Comparison of ENCODE assay signal across 12 cellular contexts in the genomic region with DNA sequence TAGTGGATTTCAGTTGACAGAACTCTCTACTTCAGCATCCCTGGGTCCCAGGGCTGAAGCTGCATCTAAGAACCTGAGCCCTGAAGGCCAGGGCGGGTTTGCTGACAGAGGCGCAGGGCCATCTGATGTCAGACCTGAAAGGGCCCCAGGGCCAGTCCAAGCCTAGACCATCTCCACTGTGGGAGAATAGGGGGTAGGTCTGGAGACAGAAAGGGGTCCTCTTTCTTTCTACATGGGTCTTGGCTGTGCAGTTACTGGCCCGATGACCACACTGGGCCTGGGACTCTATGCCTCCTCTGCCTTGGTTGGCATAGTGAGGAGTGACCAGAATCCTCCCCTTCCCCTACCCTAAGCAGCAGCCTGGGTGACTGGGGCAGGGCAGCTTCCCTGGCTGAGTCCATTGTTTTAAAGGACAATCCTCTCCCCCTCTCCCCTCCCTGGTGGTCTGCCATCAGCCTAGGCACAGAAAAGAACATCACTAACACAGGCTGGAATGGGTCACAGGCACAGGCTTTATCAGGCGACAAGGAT. TPM values are rescaled to one million over a fixed set of nuclear protein-coding genes. Genes with fewer than 3 reads are reported as not detected.
A peak's percentile ranks its signal among the peaks of the same experiment; 100 is the strongest.
DNase-seq lines count a peak whose midpoint lies in the region; ATAC-seq, FAIRE-seq and TF ChIP-seq lines count a peak whose summit lies in the region.
"Had no signal": no experiment of that assay in that cellular context is flagged by ENCODE, and none has a peak within 500 bp of the region (broad histone marks: within the 10 kb centered on the region; RNA-seq: fewer than 3 reads in every experiment).

No MANE protein-coding gene starts in this region.

- no peak for TF ChIP-seq EP300 in tibial nerve (IDR thresholded peaks at IDR 0.05)

- DNase-seq in body of pancreas: peak in 1 of 4 donors; percentile 0
- peak; percentile 18 for DNase-seq in left cardiac atrium
- DNase-seq in osteocyte (ENCODE audit: extremely low spot score, unreplicated experiment): no peak
- DNase-seq in tibial nerve (ENCODE audit: low spot score in 2 of 2): no peak
- no peak for DNase-seq in dedifferentiated amniotic fluid mesenchymal stem cell (ENCODE audit: extremely low spot score)
- no peak for DNase-seq in RCC 7860 (ENCODE audit: low spot score)
- DNase-seq: activated CD8-positive, alpha-beta memory T cell treated with anti-CD3 and anti-CD28 coated beads, Interleukin-2, amount 10 ng/mL, durations not matched to agents 7 days and 5 days; NCI-H524; SIG-M5 had no signal

- H3K27me3 ChIP-seq in body of pancreas (no peaks in the 10 kb centered on the region), tibial nerve (no peaks in the 10 kb centered on the region)

- no peak for TF ChIP-seq CTCF in body of pancreas (IDR thresholded peaks at IDR 0.05)
- TF ChIP-seq CTCF in osteocyte (IDR thresholded peaks at IDR 0.05): no peak
- no peak for TF ChIP-seq CTCF in tibial nerve (IDR thresholded peaks at IDR 0.05)

- no peak for FAIRE-seq in RCC 7860 (lab: Jason Lieb, UNC)

- ATAC-seq in body of pancreas (no peak), left cardiac atrium (no peak), HG02885 (IDR thresholded peaks at IDR 0.05; ENCODE audit: poor library complexity, unreplicated experiment) (no peak), HG03354 (IDR thresholded peaks at IDR 0.05; ENCODE audit: poor library complexity, severe bottlenecking, unreplicated experiment) (no peak)

- no peak overlapping the region for H3K4me3 Mint-ChIP-seq in osteocyte (ENCODE audit: unreplicated experiment)
- H3K4me3 Mint-ChIP-seq: activated CD8-positive, alpha-beta memory T cell treated with anti-CD3 and anti-CD28 coated beads, Interleukin-2, amount 10 ng/mL, durations not matched to agents 7 days and 5 days had no signal

- H3K27ac ChIP-seq in body of pancreas (peak overlapping the region in 3 of 4 donors; percentile 84 to 90 (median 90)), tibial nerve (peak overlapping the region; percentile 88 to 97 (median 93))

- no peaks in the 10 kb centered on the region for H3K9me3 Mint-ChIP-seq in osteocyte (ENCODE audit: unreplicated experiment)

- H3K27me3 Mint-ChIP-seq in osteocyte (ENCODE audit: unreplicated experiment): no peaks in the 10 kb centered on the region
- H3K27me3 Mint-ChIP-seq: activated CD8-positive, alpha-beta memory T cell treated with anti-CD3 and anti-CD28 coated beads, Interleukin-2, amount 10 ng/mL, durations not matched to agents 7 days and 5 days had no signal

- intact Hi-C loops in body of pancreas (cut with DNase I): no loop called here
- intact Hi-C loops in left cardiac atrium (cut with DNase I): loop anchor here in 1 of 2 donors (5.0 to 10.0 kb wide), 2 partner anchors 92 to 169 kb away; a partner anchor contains a TSS

- H3K4me1 ChIP-seq in body of pancreas (peaks cover 61% of the 10 kb centered on the region), tibial nerve (peaks cover 14 to 95% (median 76%) of the 10 kb centered on the region in 4 donors)

- H3K9me3 ChIP-seq in body of pancreas: no peaks in the 10 kb centered on the region
- no peaks in the 10 kb centered on the region for H3K9me3 ChIP-seq in tibial nerve

- TF ChIP-seq POLR2A in body of pancreas (IDR thresholded peaks at IDR 0.05) (no peak), tibial nerve (IDR thresholded peaks at IDR 0.05) (no peak)

- peaks cover 14% of the 10 kb centered on the region for H3K36me3 Mint-ChIP-seq in osteocyte (ENCODE audit: unreplicated experiment)
- H3K36me3 Mint-ChIP-seq: activated CD8-positive, alpha-beta memory T cell treated with anti-CD3 and anti-CD28 coated beads, Interleukin-2, amount 10 ng/mL, durations not matched to agents 7 days and 5 days had no signal

- no peak overlapping the region for H3K4me3 ChIP-seq in body of pancreas
- H3K4me3 ChIP-seq in tibial nerve: no peak overlapping the region

- WGBS in body of pancreas, 2 donors: 80 to 83% methylated on average over 1 to 4 of the region's 4 CpGs
- 80 to 90% methylated on average over 4 of the region's 4 CpGs for WGBS in tibial nerve, 2 donors

- peaks cover 41% of the 10 kb centered on the region for H3K4me1 Mint-ChIP-seq in osteocyte (ENCODE audit: unreplicated experiment)

- peak overlapping the region; percentile 31 for H3K27ac Mint-ChIP-seq in osteocyte (ENCODE audit: unreplicated experiment)
- H3K27ac Mint-ChIP-seq: activated CD8-positive, alpha-beta memory T cell treated with anti-CD3 and anti-CD28 coated beads, Interleukin-2, amount 10 ng/mL, durations not matched to agents 7 days and 5 days had no signal

- no peaks in the 10 kb centered on the region for H3K36me3 ChIP-seq in body of pancreas (replicated peaks in 1 of 2; ENCODE audit: insufficient read depth in 1 of 2, low read depth in 2 of 2)
- H3K36me3 ChIP-seq in tibial nerve: peaks cover 0 to 14% (median 7%) of the 10 kb centered on the region in 3 donors

RNA-seq across cellular contexts. Expression of a gene that starts 34.5 kb away (rescaled TPM):
- total RNA-seq in body of pancreas (10 to 100 TPM; 21.1 to 23.1 TPM), left cardiac atrium (10 to 100 TPM; 19.8 to 21.4 TPM), osteocyte (40.5 and 42.8 TPM in 2 replicates), tibial nerve (10 to 100 TPM; 24.5 to 45.9 (median 33.8) TPM)

RNA-seq across cellular contexts. Expression of a gene that starts 50.5 kb away (rescaled TPM):
- 1 to 10 TPM; 2.0 to 7.3 TPM for total RNA-seq in body of pancreas
- 1 to 10 TPM in 1 of 2 donors, under 1 TPM in 1; 0.32 to 4.8 TPM for total RNA-seq in left cardiac atrium
- total RNA-seq in osteocyte: 9.0 and 10.1 TPM in 2 replicates
- total RNA-seq in tibial nerve: 10 to 100 TPM in 3 of 4 donors, 1 to 10 TPM in 1; 6.3 to 20.0 (median 16.6) TPM
- total RNA-seq: activated CD8-positive, alpha-beta memory T cell treated with anti-CD3 and anti-CD28 coated beads, Interleukin-2, amount 10 ng/mL, durations not matched to agents 7 days and 5 days; myocyte had no signal
